ENCODE assay signal across 24 cellular contexts in the genomic region with DNA sequence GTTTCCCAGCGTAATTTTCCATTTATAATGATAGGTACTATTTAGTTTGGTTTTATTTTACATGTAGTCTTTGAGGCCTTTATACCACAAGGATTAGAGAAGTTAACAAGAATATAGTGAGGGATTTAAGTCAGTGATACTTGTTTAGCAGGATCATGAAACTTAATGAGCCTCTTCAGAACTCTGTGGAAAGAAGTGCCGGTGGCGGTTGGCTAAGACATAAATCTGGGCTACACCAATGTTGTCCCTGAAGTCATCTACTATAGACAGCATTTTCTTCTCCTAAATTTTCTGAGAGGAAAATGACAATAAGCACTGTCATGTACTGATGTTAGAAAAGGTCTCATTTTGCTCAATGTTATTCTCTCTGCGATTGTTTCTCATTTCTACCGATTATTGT.
A peak's percentile ranks its signal among the peaks of the same experiment; 100 is the strongest.
DNase-seq lines count a peak whose midpoint lies in the region; FAIRE-seq and TF ChIP-seq lines count a peak whose summit lies in the region.
"Had no signal": no experiment of that assay in that cellular context is flagged by ENCODE, and none has a peak within 500 bp of the region (broad histone marks: within the 10 kb centered on the region; RNA-seq: fewer than 3 reads in every experiment).

No MANE protein-coding gene starts in this region.

- no peak overlapping the region for H3K9ac ChIP-seq in HUES6 (ENCODE audit: low read length)
- no peak overlapping the region for H3K9ac ChIP-seq in H1 (replicated peaks in 1 of 4; ENCODE audit: extremely low read depth in 1 of 4, low read depth in 3 of 4, low read length in 3 of 4)

- H3K36me3 Mint-ChIP-seq in nephron progenitor cell (ENCODE audit: low read depth) = no peaks in the 10 kb centered on the region
- H3K36me3 Mint-ChIP-seq in HFFc6 (ENCODE audit: low read depth) = no peaks in the 10 kb centered on the region
- H3K36me3 Mint-ChIP-seq: CD4-positive, CD25-positive, alpha-beta regulatory T cell; CD8-positive, alpha-beta memory T cell; IgD-negative memory B cell had no signal

- no peak overlapping the region for H4K91ac ChIP-seq in H1 (replicated peaks; ENCODE audit: insufficient read length, low read length)

- no peak overlapping the region for H2BK120ac ChIP-seq in H1 (replicated peaks; ENCODE audit: low read depth, low read length)

- no peak for TF ChIP-seq RAD21 in H1 (IDR thresholded peaks at IDR 0.05 in 1 of 2, conservative IDR thresholded peaks at IDR 0.05 in 1 of 2; ENCODE audit: low read depth in 2 of 2, low read length in 2 of 2)

- no peak overlapping the region for H4K8ac ChIP-seq in H1 (ENCODE audit: extremely low read depth, insufficient read depth, low read length)

- H3K27me3 ChIP-seq in HUES6 (ENCODE audit: control insufficient read depth, insufficient read depth, low read length) (no peaks in the 10 kb centered on the region), H1 (replicated peaks in 1 of 4; ENCODE audit: control insufficient read depth in 3 of 4, extremely low read depth in 1 of 4, insufficient read depth in 3 of 4, low read length in 3 of 4) (no peaks in the 10 kb centered on the region)
- H3K27me3 ChIP-seq: BE2C had no signal

- H4K5ac ChIP-seq in H1 (ENCODE audit: insufficient read length, low read depth, low read length) = no peak overlapping the region

- H2BK12ac ChIP-seq in H1 (ENCODE audit: low read depth, low read length) = no peak overlapping the region

- H2AFZ ChIP-seq in H1 (ENCODE audit: low read length) = 0 out of 2 replicates have a peak overlapping the region, but pooled peaks have one; percentile 31

- H3K23me2 ChIP-seq in H1 (ENCODE audit: low read depth, low read length) = no peaks in the 10 kb centered on the region

- H2BK20ac ChIP-seq in H1 (ENCODE audit: low read length) = no peak overlapping the region

- no peak overlapping the region for H2BK5ac ChIP-seq in H1 (ENCODE audit: low read depth, low read length)

- H3K4me3 Mint-ChIP-seq in nephron progenitor cell = peak overlapping the region; percentile 24
- H3K4me3 Mint-ChIP-seq in HFFc6 = no peak overlapping the region
- H3K4me3 Mint-ChIP-seq: CD4-positive, CD25-positive, alpha-beta regulatory T cell; CD8-positive, alpha-beta memory T cell; IgD-negative memory B cell had no signal

- H3K36me3 ChIP-seq in HUES6 (ENCODE audit: control insufficient read depth, insufficient read depth, low read length) (no peaks in the 10 kb centered on the region), H1 (ENCODE audit: control insufficient read depth in 2 of 4, insufficient read depth in 4 of 4, low read length in 3 of 4) (no peaks in the 10 kb centered on the region)
- H3K36me3 ChIP-seq: BE2C had no signal

- H3K9me3 Mint-ChIP-seq in nephron progenitor cell (peaks cover 2% of the 10 kb centered on the region), HFFc6 (peaks cover 52% of the 10 kb centered on the region)

- H3K14ac ChIP-seq in H1 (ENCODE audit: insufficient read length) = no peak overlapping the region

- no peak overlapping the region for H3K4me3 ChIP-seq in HUES6 (ENCODE audit: low read depth, low read length)
- H3K4me3 ChIP-seq in H1 (ENCODE audit: extremely low read depth in 1 of 4, insufficient read depth in 2 of 4, low read depth in 3 of 4, low read length in 4 of 4) = no peak overlapping the region

- H3K4ac ChIP-seq in H1 (replicated peaks; ENCODE audit: insufficient read length, low read depth, low read length) = no peak overlapping the region

- no peak for DNase-seq in H1 (ENCODE audit: low read depth in 1 of 2, low spot score in 2 of 2)
- peak; percentile 21 for DNase-seq in nephron progenitor cell
- DNase-seq in NCI-H82 treated with DMSO at 0.1 percent for 48 hours (lab: John Stamatoyannopoulos, UW; ENCODE audit: unreplicated experiment) = no peak
- no peak for DNase-seq in HFFc6
- no peak for DNase-seq in EL
- DNase-seq: ACHN; BE2C; C1 segment of cervical spinal cord; CD4-positive, CD25-positive, alpha-beta regulatory T cell; CD8-positive, alpha-beta memory T cell; COR-L47; DMS 273 treated with DMSO at 0.1 percent for 48 hours; DMS53; DND-41; KG1 had no signal

- H3K4me1 ChIP-seq in HUES6 (ENCODE audit: control insufficient read depth, insufficient read depth, low read length) (peaks cover 19% of the 10 kb centered on the region), H1 (replicated peaks in 1 of 4; ENCODE audit: control insufficient read depth in 3 of 4, insufficient read depth in 4 of 4, low read length in 3 of 4) (peaks cover 0 to 3% (median 0%) of the 10 kb centered on the region in 4 experiments; a peak in 2 of 7 replicates)
- H3K4me1 ChIP-seq: BE2C had no signal

- no peak overlapping the region for H3K4me2 ChIP-seq in H1 (ENCODE audit: insufficient read depth in 1 of 2, low read depth in 2 of 2, low read length in 2 of 2)

- H3K27ac Mint-ChIP-seq in nephron progenitor cell (peak overlapping the region; percentile 20), HFFc6 (no peak overlapping the region)
- H3K27ac Mint-ChIP-seq: CD4-positive, CD25-positive, alpha-beta regulatory T cell; CD8-positive, alpha-beta memory T cell; IgD-negative memory B cell had no signal

- no peak overlapping the region for H3K56ac ChIP-seq in H1 (replicated peaks; ENCODE audit: insufficient read length, low read depth, low read length)

- no peaks in the 10 kb centered on the region for H3K27me3 Mint-ChIP-seq in nephron progenitor cell (ENCODE audit: low read depth, poor library complexity)
- no peaks in the 10 kb centered on the region; the same call in none of the 2 replicates for H3K27me3 Mint-ChIP-seq in HFFc6 (ENCODE audit: insufficient read depth)
- H3K27me3 Mint-ChIP-seq: CD4-positive, CD25-positive, alpha-beta regulatory T cell; CD8-positive, alpha-beta memory T cell; IgD-negative memory B cell had no signal

- whole genome bisulfite sequencing in H1 (ENCODE audit: extremely low coverage in 1 of 2, insufficient coverage in 1 of 2, insufficient read length in 1 of 2, insufficient replicate concordance in 2 of 2, low coverage in 1 of 2, low lambda C conversion rate in 2 of 2, missing lambda C conversion rate in 1 of 2), 2 experiments = 89% methylated on average over 5 of the region's 5 CpGs; no CpG with 5 or more reads in 1 of the 2 experiments

- CTCF ChIA-PET in H1 (lab: Charles Lee; ENCODE audit: partially characterized antibody) = no interaction called here

- H3K4me1 Mint-ChIP-seq in nephron progenitor cell = peaks cover 57% of the 10 kb centered on the region
- no peaks in the 10 kb centered on the region for H3K4me1 Mint-ChIP-seq in HFFc6 (ENCODE audit: low read depth)
- H3K4me1 Mint-ChIP-seq: CD4-positive, CD25-positive, alpha-beta regulatory T cell; CD8-positive, alpha-beta memory T cell; IgD-negative memory B cell had no signal

- TF ChIP-seq POLR2A in H1 (IDR thresholded peaks at IDR 0.05; ENCODE audit: control extremely low read depth in 1 of 2, low read depth in 2 of 2, low read length in 2 of 2) = no peak

- POLR2A ChIA-PET in H1 (lab: Charles Lee; ENCODE audit: partially characterized antibody) = no interaction called here

- FAIRE-seq in H1 (lab: Jason Lieb, UNC) = no peak
- FAIRE-seq: A204.1, G401.6, GM12891, GM19239, H54, HepG2, HTR-8/SVneo had no signal

- no peaks in the 10 kb centered on the region for H3K79me2 ChIP-seq in H1 (ENCODE audit: control insufficient read depth in 1 of 2, insufficient read depth in 2 of 2, low read length in 2 of 2)

- no peaks in the 10 kb centered on the region for H4K20me1 ChIP-seq in H1 (replicated peaks in 1 of 2; ENCODE audit: control insufficient read depth in 1 of 2, insufficient read depth in 2 of 2, low read length in 2 of 2)

- H3K23ac ChIP-seq in H1 (ENCODE audit: insufficient read length) = no peak overlapping the region

- H3K18ac ChIP-seq in H1 (ENCODE audit: extremely low read depth, low read length) = no peak overlapping the region

- H2AK5ac ChIP-seq in H1 (ENCODE audit: low read depth, low read length) = no peak overlapping the region

- TF ChIP-seq CTCF in H1 (IDR thresholded peaks at IDR 0.05; ENCODE audit: control extremely low read depth in 1 of 3, insufficient read depth in 1 of 3, low read depth in 1 of 3, low read length in 3 of 3) (no peak), nephron progenitor cell (IDR thresholded peaks at IDR 0.05) (no peak), HFFc6 (IDR thresholded peaks at IDR 0.05) (no peak)

- H3K9me3 ChIP-seq in HUES6 (ENCODE audit: control insufficient read depth, insufficient read depth, low read depth, low read length) (no peaks in the 10 kb centered on the region; the same call in 1 of the 2 replicates), H1 (ENCODE audit: insufficient read depth in 2 of 2, low read depth in 1 of 2, low read length in 1 of 2) (no peaks in the 10 kb centered on the region)

- H3K79me1 ChIP-seq in H1 (ENCODE audit: low read depth, low read length) = no peaks in the 10 kb centered on the region

- no peak for TF ChIP-seq EP300 in H1 (IDR thresholded peaks at IDR 0.05; ENCODE audit: borderline replicate concordance in 1 of 2, low read depth in 2 of 2, low read length in 2 of 2)

- no peak overlapping the region for H2BK15ac ChIP-seq in H1 (ENCODE audit: low read length)

- H3K27ac ChIP-seq in HUES6 (ENCODE audit: low read depth, low read length) (peak overlapping the region; percentile 2; the same call in 1 of the 2 replicates), H1 (ENCODE audit: low read depth, low read length) (no peak overlapping the region)

TF ChIP-seq in H1, 55 proteins besides CTCF, POLR2A, EP300 and RAD21 (continues in another document):
- TF ChIP-seq, protein P1, sequence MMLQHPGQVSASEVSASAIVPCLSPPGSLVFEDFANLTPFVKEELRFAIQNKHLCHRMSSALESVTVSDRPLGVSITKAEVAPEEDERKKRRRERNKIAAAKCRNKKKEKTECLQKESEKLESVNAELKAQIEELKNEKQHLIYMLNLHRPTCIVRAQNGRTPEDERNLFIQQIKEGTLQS (IDR thresholded peaks at IDR 0.05; ENCODE audit: insufficient read depth, low read depth, low read length) = no peak
- no peak for TF ChIP-seq JUND (IDR thresholded peaks at IDR 0.05; ENCODE audit: low read length)
- TF ChIP-seq KDM4A (IDR thresholded peaks at IDR 0.05; ENCODE audit: low read depth, low read length, severe bottlenecking) = no peak
- no peak for TF ChIP-seq CHD2 (IDR thresholded peaks at IDR 0.05; ENCODE audit: low read length)
- no peak for TF ChIP-seq BACH1 (IDR thresholded peaks at IDR 0.05; ENCODE audit: low read length)
- no peak for TF ChIP-seq MAFK (IDR thresholded peaks at IDR 0.05; ENCODE audit: low read depth, low read length)
- no peak for TF ChIP-seq RFX5 (IDR thresholded peaks at IDR 0.05; ENCODE audit: borderline replicate concordance, low read depth, low read length)
- no peak for TF ChIP-seq SAP30 (IDR thresholded peaks at IDR 0.05; ENCODE audit: insufficient read depth, insufficient replicate concordance, low read length)
- TF ChIP-seq SIX5 (IDR thresholded peaks at IDR 0.05; ENCODE audit: low read depth, low read length) = no peak
- TF ChIP-seq SIN3A (conservative IDR thresholded peaks at IDR 0.05 in 1 of 2, IDR thresholded peaks at IDR 0.05 in 1 of 2; ENCODE audit: low read depth in 1 of 2, low read length in 2 of 2) = no peak
- TF ChIP-seq SP1 (IDR thresholded peaks at IDR 0.05; ENCODE audit: low read depth, low read length) = no peak
- no peak for TF ChIP-seq RBBP5 (IDR thresholded peaks at IDR 0.05; ENCODE audit: borderline replicate concordance, low read depth, low read length)
